ENCODE assay signal across 21 cellular contexts in the genomic region with DNA sequence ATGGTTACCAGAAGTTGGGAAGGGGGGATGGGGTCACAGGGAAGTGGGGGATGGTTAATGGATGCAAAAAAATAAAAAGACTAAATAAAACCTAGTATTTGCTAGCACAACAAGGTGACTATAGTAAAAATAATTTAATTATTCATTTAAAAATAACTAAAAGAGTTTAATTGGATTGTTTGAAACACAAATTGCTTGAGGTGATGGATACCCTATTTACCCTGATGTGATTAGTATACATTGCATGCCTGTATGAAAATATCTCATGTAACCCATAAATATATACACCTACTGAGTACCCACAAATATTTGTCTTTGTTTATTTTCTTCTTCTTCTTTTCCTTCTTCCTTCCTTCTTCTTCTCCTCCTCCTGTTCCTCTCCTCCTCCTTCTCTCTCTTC. TPM values are rescaled to one million over a fixed set of nuclear protein-coding genes. Genes with fewer than 3 reads are reported as not detected.
DNase-seq lines count a peak whose midpoint lies in the region; ATAC-seq, FAIRE-seq and TF ChIP-seq lines count a peak whose summit lies in the region.
"Had no signal": no experiment of that assay in that cellular context is flagged by ENCODE, and none has a peak within 500 bp of the region (broad histone marks: within the 10 kb centered on the region; RNA-seq: fewer than 3 reads in every experiment).

No MANE protein-coding gene starts in this region.

- H3K4me2 ChIP-seq in H9 (ENCODE audit: insufficient read depth, insufficient read length, low read length) (no peak overlapping the region), astrocyte (ENCODE audit: low read length) (no peak overlapping the region)

- DNase-seq in H9 (no peak), astrocyte (ENCODE audit: low read depth) (no peak), foreskin keratinocyte (no peak), NCI-H2227 treated with DMSO at 0.1 percent for 48 hours (lab: John Stamatoyannopoulos, UW) (no peak), GM03348 (ENCODE audit: low spot score) (no peak), 8988T (no peak)
- DNase-seq: CD4-positive, alpha-beta T cell; CD8-positive, alpha-beta memory T cell; DMS 273 treated with DMSO at 0.1 percent for 48 hours; DMS79; EL; GDM1; GM23248 had no signal

- H3K36me3 Mint-ChIP-seq in H9 (ENCODE audit: insufficient read depth in 1 of 3, low read depth in 3 of 3) (peaks cover 0 to 4% (median 3%) of the 10 kb centered on the region in 3 experiments; a peak in 1 of 7 replicates), astrocyte (ENCODE audit: low read depth, unreplicated experiment) (peaks cover 2% of the 10 kb centered on the region)

- no peak overlapping the region for H2AFZ ChIP-seq in H9 (ENCODE audit: low read length)
- no peak overlapping the region for H2AFZ ChIP-seq in astrocyte (ENCODE audit: low read depth, low read length)
- H2AFZ ChIP-seq: GM23248 had no signal

- H3K4me1 Mint-ChIP-seq in H9 (peaks cover 68 to 72% of the 10 kb centered on the region in 2 experiments), astrocyte (ENCODE audit: low read depth, unreplicated experiment) (peaks cover 67% of the 10 kb centered on the region)
- H3K4me1 Mint-ChIP-seq: B cell; CD14-positive monocyte; CD8-positive, alpha-beta memory T cell had no signal

- no peaks in the 10 kb centered on the region for H3K36me3 ChIP-seq in astrocyte (ENCODE audit: insufficient read depth, low read length)
- H3K36me3 ChIP-seq: HAP-1 had no signal

- H3K9me3 Mint-ChIP-seq in H9 (no peaks in the 10 kb centered on the region), astrocyte (ENCODE audit: unreplicated experiment) (no peaks in the 10 kb centered on the region)
- H3K9me3 Mint-ChIP-seq: CD4-positive, alpha-beta T cell; CD8-positive, alpha-beta memory T cell had no signal

- no peak overlapping the region for H4K5ac ChIP-seq in H9 (ENCODE audit: insufficient read length, low read depth, low read length)

- TF ChIP-seq CTCF in H9 (conservative IDR thresholded peaks at IDR 0.05) = no peak
- no peak for TF ChIP-seq CTCF in astrocyte (IDR thresholded peaks at IDR 0.05; ENCODE audit: insufficient read depth, low read depth, low read length)
- TF ChIP-seq CTCF in foreskin keratinocyte (conservative IDR thresholded peaks at IDR 0.05) = no peak

- peaks cover 24% of the 10 kb centered on the region; the same call in 1 of the 2 replicates for H3K79me2 ChIP-seq in H9 (ENCODE audit: insufficient read depth, low read length)
- peaks cover 97% of the 10 kb centered on the region for H3K79me2 ChIP-seq in astrocyte (ENCODE audit: insufficient read depth, low read length)

- H3K27me3 ChIP-seq in H9 (ENCODE audit: insufficient read depth, low read length) (no peaks in the 10 kb centered on the region), astrocyte (ENCODE audit: insufficient read depth, low read length) (no peaks in the 10 kb centered on the region), foreskin keratinocyte (no peaks in the 10 kb centered on the region)
- H3K27me3 ChIP-seq: BLaER1 treated with 17β-estradiol and CSF1 and Interleukin-3, amounts not matched to agents 10 nM and 100 nM had no signal

- H4K8ac ChIP-seq in H9 (replicated peaks; ENCODE audit: insufficient read length, low read depth, low read length) = no peak overlapping the region

- no peak for FAIRE-seq in astrocyte (lab: Jason Lieb, UNC)
- FAIRE-seq: A204.1, D721Med, GM12891, GM18507 had no signal

- H3K4me3 Mint-ChIP-seq in H9 = no peak overlapping the region
- H3K4me3 Mint-ChIP-seq in astrocyte (ENCODE audit: unreplicated experiment) = no peak overlapping the region
- H3K4me3 Mint-ChIP-seq: B cell; CD4-positive, alpha-beta T cell; CD8-positive, alpha-beta memory T cell had no signal

- H3K27me3 Mint-ChIP-seq in H9 (ENCODE audit: low read depth) = no peaks in the 10 kb centered on the region
- no peaks in the 10 kb centered on the region for H3K27me3 Mint-ChIP-seq in astrocyte (ENCODE audit: low read depth, unreplicated experiment)

- H3K18ac ChIP-seq in H9 (ENCODE audit: insufficient read length, low read depth, low read length) = no peak overlapping the region

- no peak overlapping the region for H3K4ac ChIP-seq in H9 (ENCODE audit: low read depth, low read length)

- no peak for ATAC-seq in foreskin keratinocyte

- H3K27ac Mint-ChIP-seq in H9 (no peak overlapping the region; a peak in 1 of 7 replicates), astrocyte (ENCODE audit: unreplicated experiment) (peak overlapping the region; percentile 21)
- H3K27ac Mint-ChIP-seq: B cell; CD4-positive, alpha-beta T cell; CD8-positive, alpha-beta memory T cell had no signal

- H2BK15ac ChIP-seq in H9 (ENCODE audit: low read depth, low read length) = no peak overlapping the region

- no peak overlapping the region for H4K91ac ChIP-seq in H9 (ENCODE audit: insufficient read length, low read depth, low read length)

- no peak overlapping the region for H3T11ph ChIP-seq in H9 (ENCODE audit: low read length)

- peaks cover 7% of the 10 kb centered on the region for H3K79me1 ChIP-seq in H9 (ENCODE audit: insufficient read depth, low read depth, low read length, poor library complexity, severe bottlenecking)

- H4K20me1 ChIP-seq in H9 (ENCODE audit: control insufficient read depth, insufficient read depth, insufficient read length) (no peaks in the 10 kb centered on the region), astrocyte (ENCODE audit: insufficient read depth, low read length) (peaks cover 86% of the 10 kb centered on the region)

- H3K4me3 ChIP-seq in astrocyte (ENCODE audit: insufficient read depth, low read depth, low read length) = no peak overlapping the region
- H3K4me3 ChIP-seq: BLaER1 treated with 17β-estradiol and CSF1 and Interleukin-3, amounts not matched to agents 10 nM and 100 nM; GM23248; HAP-1 had no signal

- H2BK12ac ChIP-seq in H9 (ENCODE audit: insufficient read length, low read depth, low read length) = peak overlapping the region; percentile 60

- no peak overlapping the region for H2AK5ac ChIP-seq in H9 (ENCODE audit: insufficient read length, low read length)

- H3K14ac ChIP-seq in H9 (ENCODE audit: insufficient read depth, low read length) = no peak overlapping the region

- no peak overlapping the region for H3K56ac ChIP-seq in H9 (ENCODE audit: insufficient read length, low read depth, low read length)

- H3K23me2 ChIP-seq in H9 (ENCODE audit: insufficient read length, low read depth, low read length, poor library complexity, severe bottlenecking) = no peaks in the 10 kb centered on the region

- no peak overlapping the region for H2BK5ac ChIP-seq in H9 (ENCODE audit: insufficient read length, low read length)

- H2BK120ac ChIP-seq in H9 (ENCODE audit: low read depth, low read length, poor library complexity, severe bottlenecking) = no peak overlapping the region

- no peak overlapping the region for H3K27ac ChIP-seq in H9 (ENCODE audit: insufficient read length, low read depth, low read length)
- H3K27ac ChIP-seq in astrocyte (ENCODE audit: low read depth, low read length) = no peak overlapping the region
- peak overlapping the region; percentile 93 for H3K27ac ChIP-seq in foreskin keratinocyte
- H3K27ac ChIP-seq: GM23248 had no signal

- H3K4me1 ChIP-seq in H9 (ENCODE audit: insufficient read depth, low read length) (peaks cover 30% of the 10 kb centered on the region), astrocyte (ENCODE audit: insufficient read depth, low read length) (peaks cover 26% of the 10 kb centered on the region), foreskin keratinocyte (peaks cover 60% of the 10 kb centered on the region)
- H3K4me1 ChIP-seq: HAP-1 had no signal

- H2BK20ac ChIP-seq in H9 (ENCODE audit: low read depth, low read length, poor library complexity, severe bottlenecking) = no peak overlapping the region

- no peak overlapping the region for H3K23ac ChIP-seq in H9 (ENCODE audit: insufficient read length, low read depth, low read length)

- H3K9me3 ChIP-seq in H9 (ENCODE audit: control insufficient read depth, low read depth, low read length) (no peaks in the 10 kb centered on the region), astrocyte (ENCODE audit: insufficient read depth, low read depth, low read length) (no peaks in the 10 kb centered on the region)
- H3K9me3 ChIP-seq: HAP-1 had no signal

- H3K9ac ChIP-seq in H9 (ENCODE audit: extremely low read depth, insufficient read length, low read length) (no peak overlapping the region), astrocyte (ENCODE audit: low read length) (no peak overlapping the region)
- H3K9ac ChIP-seq: BLaER1 treated with 17β-estradiol and CSF1 and Interleukin-3, amounts not matched to agents 10 nM and 100 nM; GM23248 had no signal

RNA-seq across cellular contexts. Expression of gene MACF1, which starts 57.8 kb away (rescaled TPM):
- total RNA-seq in H9 (2021) (172 and 190 TPM in 2 replicates), astrocyte (592 and 694 TPM in 2 replicates), foreskin keratinocyte (138 and 151 TPM in 2 replicates)
- polyA plus RNA-seq in foreskin keratinocyte = 37.4 and 38.0 TPM in 2 replicates
